Comparison of ENCODE assay signal across 32 cellular contexts in genomic region chr3:37319784-37320183, GRCh38.
"Had no signal": no experiment of that assay in that cellular context is flagged by ENCODE, and none has a peak within 500 bp of the region (broad histone marks: within the 10 kb centered on the region; RNA-seq: fewer than 3 reads in every experiment).

No MANE protein-coding gene starts in this region.

- H3K9me3 Mint-ChIP-seq: activated CD4-positive, alpha-beta memory T cell treated with anti-CD3 and anti-CD28 coated beads, Interleukin-2, amount 10 ng/mL, durations not matched to agents 7 days and 5 days; activated naive CD4-positive, alpha-beta T cell treated with anti-CD3 and anti-CD28 coated beads, Interleukin-2, amount 10 ng/mL, durations not matched to agents 7 days and 5 days; activated T-cell treated with anti-CD3 and anti-CD28 coated beads, Interleukin-2, amount 50 U/mL, for 24 hours; memory B cell; naive thymus-derived CD4-positive, alpha-beta T cell; neural crest cell; T-helper 1 cell treated with Interleukin-12 subunit alpha and Interleukin-12 subunit beta and Interleukin-4 antibody, amounts not matched to agents 30 μg/mL and 1 μg/mL, for 36 hours; WTC11 had no signal

- ATAC-seq: body of pancreas; gastroesophageal sphincter; left colon; naive thymus-derived CD4-positive, alpha-beta T cell; psoas muscle; WTC11 had no signal

- H3K4me1 ChIP-seq: parathyroid adenoma, psoas muscle had no signal

- H3K4me2 ChIP-seq: hepatocyte had no signal

- H3K79me2 ChIP-seq: hepatocyte, parathyroid adenoma had no signal

- H3K4me3 Mint-ChIP-seq: activated CD4-positive, alpha-beta memory T cell treated with anti-CD3 and anti-CD28 coated beads, Interleukin-2, amount 10 ng/mL, durations not matched to agents 7 days and 5 days; activated CD4-positive, alpha-beta T cell treated with anti-CD3 and anti-CD28 coated beads, Interleukin-2, amount 10 ng/mL, durations not matched to agents 7 days and 5 days; activated naive CD4-positive, alpha-beta T cell treated with anti-CD3 and anti-CD28 coated beads, Interleukin-2, amount 10 ng/mL, durations not matched to agents 7 days and 5 days; activated T-cell treated with anti-CD3 and anti-CD28 coated beads, Interleukin-2, amount 50 U/mL, for 24 hours; memory B cell; naive thymus-derived CD4-positive, alpha-beta T cell; neural crest cell; WTC11 had no signal

- H3K27ac ChIP-seq: body of pancreas, coronary artery, gastroesophageal sphincter, hepatocyte, parathyroid adenoma, psoas muscle, suprapubic skin, uterus had no signal

- H3K27me3 Mint-ChIP-seq: activated CD4-positive, alpha-beta memory T cell treated with anti-CD3 and anti-CD28 coated beads, Interleukin-2, amount 10 ng/mL, durations not matched to agents 7 days and 5 days; activated CD4-positive, alpha-beta T cell treated with anti-CD3 and anti-CD28 coated beads, Interleukin-2, amount 10 ng/mL, durations not matched to agents 7 days and 5 days; activated naive CD4-positive, alpha-beta T cell treated with anti-CD3 and anti-CD28 coated beads, Interleukin-2, amount 10 ng/mL, durations not matched to agents 7 days and 5 days; activated T-cell treated with anti-CD3 and anti-CD28 coated beads, Interleukin-2, amount 50 U/mL, for 24 hours; memory B cell; naive thymus-derived CD4-positive, alpha-beta T cell had no signal

- H3K9me3 ChIP-seq: body of pancreas, gastroesophageal sphincter, psoas muscle, suprapubic skin, uterus had no signal

- H3K27me3 ChIP-seq: body of pancreas, dorsolateral prefrontal cortex, gastroesophageal sphincter, hepatocyte, suprapubic skin, uterus had no signal

- H3K4me3 ChIP-seq: body of pancreas, coronary artery, dorsolateral prefrontal cortex, gastroesophageal sphincter, hepatocyte, psoas muscle, suprapubic skin, uterus had no signal

- FAIRE-seq: keratinocyte had no signal

- DNase-seq: activated CD4-positive, alpha-beta T cell treated with anti-CD3 and anti-CD28 coated beads for 1 hour; activated CD4-positive, alpha-beta T cell treated with anti-CD3 and anti-CD28 coated beads, Interleukin-2, amount 10 ng/mL, durations not matched to agents 7 days and 5 days; activated CD8-positive, alpha-beta memory T cell treated with anti-CD3 and anti-CD28 coated beads, Interleukin-2, amount 50 U/mL, for 48 hours; activated gamma-delta T cell; activated naive CD4-positive, alpha-beta T cell treated with anti-CD3 and anti-CD28 coated beads, Interleukin-2, amount 10 ng/mL, durations not matched to agents 7 days and 5 days; activated T-cell treated with anti-CD3 and anti-CD28 coated beads, Interleukin-2, amount 50 U/mL, for 24 hours; amygdala; body of pancreas; cerebellar nuclear complex; dorsolateral prefrontal cortex; effector memory CD4-positive, alpha-beta T cell; left colon; midbrain; naive thymus-derived CD4-positive, alpha-beta T cell; occipital lobe; psoas muscle; stimulated activated CD4-positive, alpha-beta T cell treated with anti-CD3 and anti-CD28 coated beads, Interleukin-2, amount 100 ng/mL, for 24 hours; stimulated activated naive CD4-positive, alpha-beta T cell; T-helper 9 cell; trophoblast cell; uterus had no signal

- H2AFZ ChIP-seq: hepatocyte, parathyroid adenoma had no signal

- H3K36me3 ChIP-seq: uterus had no signal

- H3K4me1 Mint-ChIP-seq: memory B cell, neural crest cell, WTC11 had no signal

- H3K9ac ChIP-seq: parathyroid adenoma had no signal

- H3K27ac Mint-ChIP-seq: activated CD4-positive, alpha-beta T cell treated with anti-CD3 and anti-CD28 coated beads, Interleukin-2, amount 10 ng/mL, durations not matched to agents 7 days and 5 days; activated naive CD4-positive, alpha-beta T cell treated with anti-CD3 and anti-CD28 coated beads, Interleukin-2, amount 10 ng/mL, durations not matched to agents 7 days and 5 days; memory B cell; naive thymus-derived CD4-positive, alpha-beta T cell; WTC11 had no signal
